Comparison of ENCODE assay signal across 34 cellular contexts in the genomic region with DNA sequence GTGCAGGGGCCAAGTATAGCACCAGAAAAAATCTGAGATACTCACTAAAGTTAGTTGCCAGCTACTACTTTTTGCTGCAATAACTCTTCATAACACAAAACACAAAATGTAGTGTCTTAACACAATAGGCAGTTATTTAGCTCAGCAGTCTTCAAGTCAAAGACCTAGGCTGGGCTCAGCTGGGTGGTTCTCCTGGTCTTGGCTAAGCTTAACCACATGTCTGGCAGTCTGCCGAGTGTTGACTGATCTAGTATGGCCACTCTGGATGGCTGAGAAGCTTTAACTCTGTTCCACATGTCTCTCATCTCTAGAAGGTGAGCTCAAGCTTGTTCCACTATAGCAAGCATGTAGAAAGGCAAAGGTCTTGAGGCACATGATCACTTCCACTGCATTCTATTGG.
"Had no signal": no experiment of that assay in that cellular context is flagged by ENCODE, and none has a peak within 500 bp of the region (broad histone marks: within the 10 kb centered on the region; RNA-seq: fewer than 3 reads in every experiment).

No MANE protein-coding gene starts in this region.

- ATAC-seq: activated CD4-positive, alpha-beta T cell treated with anti-CD3 and anti-CD28 coated beads for 36 hours; activated CD8-positive, alpha-beta memory T cell treated with anti-CD3 and anti-CD28 coated beads, Interleukin-2, amount 10 ng/mL, durations not matched to agents 7 days and 5 days; activated CD8-positive, alpha-beta T cell treated with anti-CD3 and anti-CD28 coated beads, Interleukin-2, amount 10 ng/mL, durations not matched to agents 7 days and 5 days; activated naive CD8-positive, alpha-beta T cell treated with anti-CD3 and anti-CD28 coated beads, Interleukin-2, amount 50 U/mL, for 24 hours; body of pancreas; esophagus mucosa had no signal

- H3K27ac Mint-ChIP-seq: activated CD4-positive, alpha-beta memory T cell treated with anti-CD3 and anti-CD28 coated beads for 36 hours; activated CD4-positive, alpha-beta T cell treated with anti-CD3 and anti-CD28 coated beads for 36 hours; activated CD4-positive, alpha-beta T cell treated with anti-CD3 and anti-CD28 coated beads, Interleukin-2, amount 10 ng/mL, durations not matched to agents 24 days and 14 days; activated CD8-positive, alpha-beta memory T cell treated with anti-CD3 and anti-CD28 coated beads, Interleukin-2, amount 10 ng/mL, durations not matched to agents 7 days and 5 days; activated CD8-positive, alpha-beta T cell treated with anti-CD3 and anti-CD28 coated beads, Interleukin-2, amount 10 ng/mL, durations not matched to agents 7 days and 5 days; activated naive CD4-positive, alpha-beta T cell treated with anti-CD3 and anti-CD28 coated beads for 36 hours; activated naive CD4-positive, alpha-beta T cell treated with anti-CD3 and anti-CD28 coated beads, Interleukin-2, amount 50 U/mL, for 24 hours; activated naive CD8-positive, alpha-beta T cell treated with anti-CD3 and anti-CD28 coated beads for 36 hours; activated naive CD8-positive, alpha-beta T cell treated with anti-CD3 and anti-CD28 coated beads, Interleukin-2, amount 50 U/mL, for 24 hours; activated T-helper 1 cell treated with anti-CD3 and anti-CD28 coated beads, Interleukin-12 subunit alpha, Interleukin-12 subunit beta, Interleukin-2, Interleukin-4 antibody, amounts not matched to agents 30 ng/mL and 10 ng/mL and 1 ng/mL, durations not matched to agents 14 hours and 24 hours and 36 hours; activated T-helper 2 cell treated with anti-CD3 and anti-CD28 coated beads, Interferon-gamma antibody, Interleukin-2, Interleukin-4, amounts not matched to agents 10 μg/mL and 5 μg/mL and 100 μg/mL, durations not matched to agents 14 hours and 24 hours and 36 hours; dendritic cell treated with granulocyte-macrophage colony-stimulating factor and Interleukin-4, amounts not matched to agents 40 ng/mL and 50 ng/mL, for 4 days; endodermal cell had no signal

- H3K4me1 Mint-ChIP-seq: activated CD4-positive, alpha-beta T cell treated with anti-CD3 and anti-CD28 coated beads for 36 hours; activated CD4-positive, alpha-beta T cell treated with anti-CD3 and anti-CD28 coated beads, Interleukin-2, amount 10 ng/mL, durations not matched to agents 24 days and 14 days; activated CD8-positive, alpha-beta memory T cell treated with anti-CD3 and anti-CD28 coated beads, Interleukin-2, amount 10 ng/mL, durations not matched to agents 7 days and 5 days; activated naive CD4-positive, alpha-beta T cell treated with anti-CD3 and anti-CD28 coated beads, Interleukin-2, amount 50 U/mL, for 24 hours; activated naive CD8-positive, alpha-beta T cell treated with anti-CD3 and anti-CD28 coated beads for 36 hours; activated naive CD8-positive, alpha-beta T cell treated with anti-CD3 and anti-CD28 coated beads, Interleukin-2, amount 50 U/mL, for 24 hours; endodermal cell had no signal

- H3K9me3 Mint-ChIP-seq: activated naive CD4-positive, alpha-beta T cell treated with anti-CD3 and anti-CD28 coated beads for 36 hours had no signal

- H3K4me3 Mint-ChIP-seq: activated CD4-positive, alpha-beta memory T cell treated with anti-CD3 and anti-CD28 coated beads for 36 hours; activated CD4-positive, alpha-beta T cell treated with anti-CD3 and anti-CD28 coated beads for 36 hours; activated CD4-positive, alpha-beta T cell treated with anti-CD3 and anti-CD28 coated beads, Interleukin-2, amount 10 ng/mL, durations not matched to agents 24 days and 14 days; activated CD8-positive, alpha-beta memory T cell treated with anti-CD3 and anti-CD28 coated beads, Interleukin-2, amount 10 ng/mL, durations not matched to agents 7 days and 5 days; activated CD8-positive, alpha-beta T cell treated with anti-CD3 and anti-CD28 coated beads, Interleukin-2, amount 10 ng/mL, durations not matched to agents 7 days and 5 days; activated naive CD4-positive, alpha-beta T cell treated with anti-CD3 and anti-CD28 coated beads for 36 hours; activated naive CD4-positive, alpha-beta T cell treated with anti-CD3 and anti-CD28 coated beads, Interleukin-2, amount 50 U/mL, for 24 hours; activated naive CD8-positive, alpha-beta T cell treated with anti-CD3 and anti-CD28 coated beads for 36 hours; activated naive CD8-positive, alpha-beta T cell treated with anti-CD3 and anti-CD28 coated beads, Interleukin-2, amount 50 U/mL, for 24 hours; activated T-helper 1 cell treated with anti-CD3 and anti-CD28 coated beads, Interleukin-12 subunit alpha, Interleukin-12 subunit beta, Interleukin-2, Interleukin-4 antibody, amounts not matched to agents 30 ng/mL and 10 ng/mL and 1 ng/mL, durations not matched to agents 14 hours and 24 hours and 36 hours; dendritic cell treated with granulocyte-macrophage colony-stimulating factor and Interleukin-4, amounts not matched to agents 40 ng/mL and 50 ng/mL, for 4 days; endodermal cell had no signal

- H3K27ac ChIP-seq: adrenal gland, body of pancreas, cardiac muscle cell, coronary artery, dorsolateral prefrontal cortex had no signal

- H3K4me1 ChIP-seq: adrenal gland, body of pancreas had no signal

- H3K36me3 Mint-ChIP-seq: activated CD4-positive, alpha-beta memory T cell treated with anti-CD3 and anti-CD28 coated beads for 36 hours; activated CD8-positive, alpha-beta memory T cell treated with anti-CD3 and anti-CD28 coated beads, Interleukin-2, amount 10 ng/mL, durations not matched to agents 7 days and 5 days; activated naive CD4-positive, alpha-beta T cell treated with anti-CD3 and anti-CD28 coated beads, Interleukin-2, amount 50 U/mL, for 24 hours; activated naive CD8-positive, alpha-beta T cell treated with anti-CD3 and anti-CD28 coated beads for 36 hours had no signal

- H3K27me3 ChIP-seq: adrenal gland, body of pancreas, cardiac muscle cell had no signal

- H3K27me3 Mint-ChIP-seq: activated CD4-positive, alpha-beta memory T cell treated with anti-CD3 and anti-CD28 coated beads for 36 hours; activated CD4-positive, alpha-beta T cell treated with anti-CD3 and anti-CD28 coated beads for 36 hours; activated CD4-positive, alpha-beta T cell treated with anti-CD3 and anti-CD28 coated beads, Interleukin-2, amount 10 ng/mL, durations not matched to agents 24 days and 14 days; activated CD8-positive, alpha-beta memory T cell treated with anti-CD3 and anti-CD28 coated beads, Interleukin-2, amount 10 ng/mL, durations not matched to agents 7 days and 5 days; activated naive CD4-positive, alpha-beta T cell treated with anti-CD3 and anti-CD28 coated beads, Interleukin-2, amount 50 U/mL, for 24 hours; activated naive CD8-positive, alpha-beta T cell treated with anti-CD3 and anti-CD28 coated beads for 36 hours; activated naive CD8-positive, alpha-beta T cell treated with anti-CD3 and anti-CD28 coated beads, Interleukin-2, amount 50 U/mL, for 24 hours; dendritic cell treated with granulocyte-macrophage colony-stimulating factor and Interleukin-4, amounts not matched to agents 40 ng/mL and 50 ng/mL, for 4 days had no signal

- H3K36me3 ChIP-seq: adrenal gland, cardiac muscle cell had no signal

- FAIRE-seq: frontal cortex had no signal

- DNase-seq: activated CD4-positive, alpha-beta memory T cell treated with anti-CD3 and anti-CD28 coated beads for 36 hours; activated CD4-positive, alpha-beta T cell treated with anti-CD3 and anti-CD28 coated beads for 36 hours; activated CD4-positive, alpha-beta T cell treated with anti-CD3 and anti-CD28 coated beads, Interleukin-2, amount 10 ng/mL, durations not matched to agents 24 days and 14 days; activated CD4-positive, CD25-positive, alpha-beta regulatory T cell; activated CD4-positive, CD25-positive, alpha-beta regulatory T cell treated with anti-CD3 and anti-CD28 coated beads, Interleukin-2, amount 50 U/mL, for 72 hours; activated CD8-positive, alpha-beta memory T cell treated with anti-CD3 and anti-CD28 coated beads, Interleukin-2, amount 10 ng/mL, durations not matched to agents 7 days and 5 days; activated CD8-positive, alpha-beta memory T cell treated with anti-CD3 and anti-CD28 coated beads, Interleukin-2, amount 50 U/mL, for 4 hours; activated CD8-positive, alpha-beta T cell treated with anti-CD3 and anti-CD28 coated beads, Interleukin-2, amount 10 ng/mL, durations not matched to agents 7 days and 5 days; activated effector memory CD4-positive, alpha-beta T cell treated with anti-CD3 and anti-CD28 coated beads, Interleukin-2, amount 50 U/mL, for 16 hours; activated naive CD4-positive, alpha-beta T cell treated with anti-CD3 and anti-CD28 coated beads for 36 hours; activated naive CD8-positive, alpha-beta T cell treated with anti-CD3 and anti-CD28 coated beads for 36 hours; activated naive CD8-positive, alpha-beta T cell treated with anti-CD3 and anti-CD28 coated beads, Interleukin-2, amount 50 U/mL, for 24 hours; activated T-cell treated with anti-CD3 and anti-CD28 coated beads, Interleukin-2, amount 50 U/mL, for 1 hour; activated T-cell treated with anti-CD3 and anti-CD28 coated beads, Interleukin-2, amount 50 U/mL, for 48 hours; adrenal gland; amygdala; aorta; body of pancreas; central memory CD4-positive, alpha-beta T cell; cerebellar nuclear complex; dorsolateral prefrontal cortex; effector memory CD4-positive, alpha-beta T cell; endodermal cell; foreskin fibroblast; head of caudate nucleus; T-helper 2 cell had no signal

- H3K4me3 ChIP-seq: adrenal gland, body of pancreas, cardiac muscle cell, coronary artery, dorsolateral prefrontal cortex had no signal
